29 cellular contexts compared by ENCODE assay signal in genomic region chr5:54851449-54851848, GRCh38.
"Had no signal": no experiment of that assay in that cellular context is flagged by ENCODE, and none has a peak within 500 bp of the region (broad histone marks: within the 10 kb centered on the region; RNA-seq: fewer than 3 reads in every experiment).

No MANE protein-coding gene starts in this region.

- H3K4me3 ChIP-seq: cardiac muscle cell had no signal

- DNase-seq: activated B cell treated with CpG ODN at 0.5 μM for 24 hours; activated CD4-positive, alpha-beta memory T cell treated with anti-CD3 and anti-CD28 coated beads for 36 hours; activated CD4-positive, alpha-beta T cell treated with anti-CD3 and anti-CD28 coated beads for 4 hours; activated CD4-positive, alpha-beta T cell treated with anti-CD3 and anti-CD28 coated beads, Interleukin-2, amount 50 U/mL, for 1 hour; activated CD4-positive, CD25-positive, alpha-beta regulatory T cell treated with anti-CD3 and anti-CD28 coated beads, Interleukin-2, amount 50 U/mL, for 72 hours; activated CD8-positive, alpha-beta memory T cell treated with anti-CD3 and anti-CD28 coated beads, Interleukin-2, amount 50 U/mL, for 4 hours; activated naive CD4-positive, alpha-beta T cell treated with anti-CD3 and anti-CD28 coated beads, Interleukin-2, amount 10 ng/mL, durations not matched to agents 7 days and 5 days; activated naive CD8-positive, alpha-beta T cell treated with anti-CD3 and anti-CD28 coated beads, Interleukin-2, amount 50 U/mL, for 24 hours; activated T-cell treated with anti-CD3 and anti-CD28 coated beads for 4 hours; activated T-cell treated with anti-CD3 and anti-CD28 coated beads, Interleukin-2, amount 50 U/mL, for 4 hours; KG1; MM.1S; MV-4-11; NCI-H1092; NCI-H1436 treated with DMSO at 0.1 percent for 48 hours; NCI-H1694 treated with DMSO at 0.1 percent for 48 hours; NCI-H2029; NCI-H345; NCI-H524 treated with DMSO at 0.1 percent for 48 hours; NCI-H748 treated with DMSO at 0.1 percent for 48 hours; OCI-M1; Right ventricle myocardium superior; SW 1271; T-helper 1 cell; T-helper 2 cell; T-helper 9 cell had no signal

- ATAC-seq: activated naive CD8-positive, alpha-beta T cell treated with anti-CD3 and anti-CD28 coated beads, Interleukin-2, amount 50 U/mL, for 24 hours; activated T-cell treated with anti-CD3 and anti-CD28 coated beads, Interleukin-2, amount 50 U/mL, for 4 hours had no signal

- H3K27me3 ChIP-seq: cardiac muscle cell had no signal

- H3K27ac ChIP-seq: cardiac muscle cell, RWPE1, VCaP had no signal

- H3K36me3 ChIP-seq: cardiac muscle cell had no signal
